ENCODE assay signal across 8 cellular contexts in genomic region chr11:75768909-75769771, GRCh38. TPM values are rescaled to one million over a fixed set of nuclear protein-coding genes. Genes with fewer than 3 reads are reported as not detected.
DNase-seq lines count a peak whose midpoint lies in the region; ATAC-seq, FAIRE-seq and TF ChIP-seq lines count a peak whose summit lies in the region.

No MANE protein-coding gene starts in this region.

- 11 to 12% methylated on average over 36 to 46 of the region's 46 CpGs for WGBS in lower leg skin, 2 donors

- peak overlapping the region; percentile 36 for H2AFZ ChIP-seq in ACC112 (ENCODE audit: low read length, unreplicated experiment)

- ATAC-seq in HG03469 (IDR thresholded peaks at IDR 0.05; ENCODE audit: unreplicated experiment): peak; percentile 1

- H3K9me3 Mint-ChIP-seq in MCF 10A (ENCODE audit: unreplicated experiment): no peaks in the 10 kb centered on the region

- TF ChIP-seq CTCF in MCF 10A (IDR thresholded peaks at IDR 0.05; ENCODE audit: unreplicated experiment) (no peak), lower leg skin (IDR thresholded peaks at IDR 0.05) (no peak)

- peaks cover 35% of the 10 kb centered on the region for H3K4me1 Mint-ChIP-seq in MCF 10A (ENCODE audit: insufficient read depth, unreplicated experiment)

- H3K27ac ChIP-seq in ACC112 (ENCODE audit: low read depth, low read length): no peak overlapping the region

- no peak for TF ChIP-seq POLR2A in lower leg skin (IDR thresholded peaks at IDR 0.05)

- no peaks in the 10 kb centered on the region for H3K27me3 Mint-ChIP-seq in MCF 10A (ENCODE audit: insufficient read depth, unreplicated experiment)

- peak overlapping the region; percentile 97 for H3K27ac Mint-ChIP-seq in MCF 10A (ENCODE audit: low read depth, unreplicated experiment)

- peaks cover 6% of the 10 kb centered on the region for H3K36me3 Mint-ChIP-seq in MCF 10A (ENCODE audit: insufficient read depth, unreplicated experiment)

- H3K36me3 ChIP-seq in ACC112 (ENCODE audit: insufficient read depth, low read length): no peaks in the 10 kb centered on the region

- peaks cover 30% of the 10 kb centered on the region for H3K4me1 ChIP-seq in ACC112 (ENCODE audit: control insufficient read depth, insufficient read depth, low read length, unreplicated experiment)

- H3K79me2 ChIP-seq in ACC112 (ENCODE audit: control insufficient read depth, insufficient read depth, low read length, unreplicated experiment): peaks cover 3% of the 10 kb centered on the region

- POLR2A ChIA-PET in MCF 10A (lab: Yijun Ruan, JAX): interaction anchor here (0.9 to 1.6 kb wide), 2 partner anchors 9 to 46 kb away, joined by 3 read pairs; partner anchors contain the start of gene UVRAG

- FAIRE-seq in urothelium cell line (lab: Jason Lieb, UNC): no peak

- intact Hi-C loops in MCF 10A (cut with micrococcal nuclease) (loop anchor here (1.0 kb wide), 1 partner anchor 46 kb away; no protein-coding TSS in a partner anchor), lower leg skin (cut with DNase I; ENCODE audit: low total_unique reads) (no loop called here)

- H3K4me3 ChIP-seq in ACC112 (ENCODE audit: low read depth, low read length) (peak overlapping the region; percentile 88), lower leg skin (ENCODE audit: low read depth, poor library complexity, severe bottlenecking) (peak overlapping the region; percentile 12)

- CTCF ChIA-PET in MCF 10A (lab: Yijun Ruan, JAX): no interaction called here

- BruUV-seq in MCF 10A (replicated peaks; lab: Mats Ljungman, UMichigan): no TSS peak

- DNase-seq in MCF 10A (ENCODE audit: unreplicated experiment): no peak
- DNase-seq in lower leg skin (ENCODE audit: low spot score in 2 of 2): no peak
- peak; percentile 28 for DNase-seq in urothelium cell line (ENCODE audit: low spot score)
- DNase-seq in kidney tubule cell (ENCODE audit: low spot score): no peak
- no peak for DNase-seq in KG1 (lab: John Stamatoyannopoulos, UW)
- no peak for DNase-seq in central memory CD4-positive, alpha-beta T cell

- peak overlapping the region; percentile 77 for H3K4me3 Mint-ChIP-seq in MCF 10A (ENCODE audit: unreplicated experiment)

- H3K27me3 ChIP-seq in ACC112 (ENCODE audit: insufficient read depth, low read length): no peaks in the 10 kb centered on the region

RNA-seq across cellular contexts. Expression of gene DGAT2, which starts 0.6 kb away (rescaled TPM):
- total RNA-seq in MCF 10A (2022): 6.4 and 7.3 TPM in 2 replicates
- total RNA-seq in lower leg skin: 100 to 1,000 TPM; 160 to 545 (median 289) TPM

RNA-seq across cellular contexts. Expression of gene UVRAG, which starts 45.9 kb away (rescaled TPM):
- total RNA-seq in MCF 10A (2022) (12.4 and 16.1 TPM in 2 replicates), lower leg skin (10 to 100 TPM; 14.6 to 28.0 (median 20.7) TPM)

RNA-seq across cellular contexts. Expression of gene MOGAT2, which starts 51.5 kb away (rescaled TPM):
- not detected in 2 replicates for total RNA-seq in MCF 10A (2022)
- total RNA-seq in lower leg skin: 10 to 100 TPM in 1 of 4 donors, 1 to 10 TPM in 1, under 1 TPM in 2; 0.21 to 12.6 (median 3.0) TPM

Comparison
In these comparisons a context has a peak if more than half of its experiments do, and no peak if none do; other contexts are left out.
1. RNA of gene DGAT2, which starts 0.6 kb away (total RNA-seq): 160 to 545 TPM in lower leg skin; 6.4 to 7.3 TPM in MCF 10A; every median in the first group is over 10 times any median in the second.